1 cellular context compared by ENCODE assay signal in genomic region chr12:131913666-131914065, GRCh38.
TF ChIP-seq lines count a peak whose summit lies in the region.

No MANE protein-coding gene starts in this region.

TF ChIP-seq in K562, 482 proteins besides CTCF, POLR2A, EP300 and RAD21:
- TF ChIP-seq, protein P1, sequence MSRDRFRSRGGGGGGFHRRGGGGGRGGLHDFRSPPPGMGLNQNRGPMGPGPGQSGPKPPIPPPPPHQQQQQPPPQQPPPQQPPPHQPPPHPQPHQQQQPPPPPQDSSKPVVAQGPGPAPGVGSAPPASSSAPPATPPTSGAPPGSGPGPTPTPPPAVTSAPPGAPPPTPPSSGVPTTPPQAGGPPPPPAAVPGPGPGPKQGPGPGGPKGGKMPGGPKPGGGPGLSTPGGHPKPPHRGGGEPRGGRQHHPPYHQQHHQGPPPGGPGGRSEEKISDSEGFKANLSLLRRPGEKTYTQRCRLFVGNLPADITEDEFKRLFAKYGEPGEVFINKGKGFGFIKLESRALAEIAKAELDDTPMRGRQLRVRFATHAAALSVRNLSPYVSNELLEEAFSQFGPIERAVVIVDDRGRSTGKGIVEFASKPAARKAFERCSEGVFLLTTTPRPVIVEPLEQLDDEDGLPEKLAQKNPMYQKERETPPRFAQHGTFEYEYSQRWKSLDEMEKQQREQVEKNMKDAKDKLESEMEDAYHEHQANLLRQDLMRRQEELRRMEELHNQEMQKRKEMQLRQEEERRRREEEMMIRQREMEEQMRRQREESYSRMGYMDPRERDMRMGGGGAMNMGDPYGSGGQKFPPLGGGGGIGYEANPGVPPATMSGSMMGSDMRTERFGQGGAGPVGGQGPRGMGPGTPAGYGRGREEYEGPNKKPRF (IDR thresholded peaks at IDR 0.05; ENCODE audit: low read depth, low read length) = no peak
- 0 out of 2 replicates have a peak, but pooled peaks have one; percentile 0 for TF ChIP-seq RBFOX2 (IDR thresholded peaks at IDR 0.05; ENCODE audit: low read depth, low read length)
